13 cellular contexts compared by ENCODE assay signal in genomic region chr17:10171057-10171456, GRCh38. TPM values are rescaled to one million over a fixed set of nuclear protein-coding genes. Genes with fewer than 3 reads are reported as not detected.
A peak's percentile ranks its signal among the peaks of the same experiment; 100 is the strongest.
DNase-seq lines count a peak whose midpoint lies in the region; ATAC-seq and TF ChIP-seq lines count a peak whose summit lies in the region.
"Had no signal": no experiment of that assay in that cellular context is flagged by ENCODE, and none has a peak within 500 bp of the region (broad histone marks: within the 10 kb centered on the region; RNA-seq: fewer than 3 reads in every experiment).

No MANE protein-coding gene starts in this region.

- peak overlapping the region; percentile 83 for H3K27ac ChIP-seq in mesodermal cell (ENCODE audit: low read depth, low read length, severe bottlenecking)

- intact Hi-C loops in dendritic cell treated with granulocyte-macrophage colony-stimulating factor and Interleukin-4, amounts not matched to agents 40 ng/mL and 50 ng/mL, for 4 days (cut with micrococcal nuclease), result no loop called here
- intact Hi-C loops in Calu3 (cut with micrococcal nuclease; ENCODE audit: unreplicated experiment), result no loop called here

- H3K4me3 Mint-ChIP-seq in HFFc6 (peak overlapping the region; percentile 10; the same call in 1 of the 2 replicates), Calu3 (ENCODE audit: low read depth, unreplicated experiment) (no peak overlapping the region)
- H3K4me3 Mint-ChIP-seq in dendritic cell treated with granulocyte-macrophage colony-stimulating factor and Interleukin-4, amounts not matched to agents 40 ng/mL and 50 ng/mL, for 4 days, result peak overlapping the region; percentile 63

- H3K4me1 Mint-ChIP-seq in HFFc6 (ENCODE audit: low read depth), result peaks cover 44% of the 10 kb centered on the region
- peaks cover 76% of the 10 kb centered on the region for H3K4me1 Mint-ChIP-seq in dendritic cell treated with granulocyte-macrophage colony-stimulating factor and Interleukin-4, amounts not matched to agents 40 ng/mL and 50 ng/mL, for 4 days (ENCODE audit: low read depth)
- no peaks in the 10 kb centered on the region for H3K4me1 Mint-ChIP-seq in Calu3 (ENCODE audit: low read depth, unreplicated experiment)

- TF ChIP-seq CTCF in HFFc6 (IDR thresholded peaks at IDR 0.05) (no peak), Calu3 (IDR thresholded peaks at IDR 0.05; ENCODE audit: unreplicated experiment) (no peak)

- no peak overlapping the region for H3K4me3 ChIP-seq in mesodermal cell (ENCODE audit: extremely low read depth, insufficient read depth, low read length, poor library complexity, severe bottlenecking)
- H3K4me3 ChIP-seq: HAP-1 had no signal

- ATAC-seq in HG03039 (IDR thresholded peaks at IDR 0.05; ENCODE audit: unreplicated experiment), result no peak

- H3K36me3 Mint-ChIP-seq in HFFc6 (ENCODE audit: low read depth) (peaks cover 12% of the 10 kb centered on the region), Calu3 (ENCODE audit: insufficient read depth, unreplicated experiment) (no peaks in the 10 kb centered on the region)
- no peaks in the 10 kb centered on the region for H3K36me3 Mint-ChIP-seq in dendritic cell treated with granulocyte-macrophage colony-stimulating factor and Interleukin-4, amounts not matched to agents 40 ng/mL and 50 ng/mL, for 4 days (ENCODE audit: low read depth)

- H3K4me1 ChIP-seq in mesodermal cell (ENCODE audit: control insufficient read depth, insufficient read depth, low read length, poor library complexity, severe bottlenecking), result peaks cover 24% of the 10 kb centered on the region
- H3K4me1 ChIP-seq: HAP-1 had no signal

- CTCF ChIA-PET in Calu3 (lab: Charles Lee), result no interaction called here

- BruUV-seq in Calu3 (replicated peaks; lab: Mats Ljungman, UMichigan), result no TSS peak

- H3K27me3 Mint-ChIP-seq in HFFc6 (ENCODE audit: insufficient read depth) (no peaks in the 10 kb centered on the region; the same call in none of the 2 replicates), Calu3 (ENCODE audit: unreplicated experiment) (peaks cover 15% of the 10 kb centered on the region)
- H3K27me3 Mint-ChIP-seq in dendritic cell treated with granulocyte-macrophage colony-stimulating factor and Interleukin-4, amounts not matched to agents 40 ng/mL and 50 ng/mL, for 4 days, result no peaks in the 10 kb centered on the region

- no peaks in the 10 kb centered on the region for H3K36me3 ChIP-seq in mesodermal cell (ENCODE audit: control insufficient read depth, insufficient read depth, low read length)
- H3K36me3 ChIP-seq: HAP-1 had no signal

- DNase-seq in HFFc6 (no peak), superior temporal gyrus (ENCODE audit: extremely low spot score) (peak; percentile 55), Calu3 (no peak), retina (no peak), NCI-H446 treated with DMSO at 0.1 percent for 48 hours (lab: John Stamatoyannopoulos, UW) (no peak)
- DNase-seq: activated CD4-positive, alpha-beta T cell treated with anti-CD3 and anti-CD28 coated beads, Interleukin-2, amount 50 U/mL, for 4 hours; cerebellar nuclear complex; NCI-H2081 treated with DMSO at 0.1 percent for 48 hours; occipital lobe had no signal

- H3K9me3 Mint-ChIP-seq in HFFc6, result no peaks in the 10 kb centered on the region; the same call in 1 of the 2 replicates
- no peaks in the 10 kb centered on the region for H3K9me3 Mint-ChIP-seq in dendritic cell treated with granulocyte-macrophage colony-stimulating factor and Interleukin-4, amounts not matched to agents 40 ng/mL and 50 ng/mL, for 4 days
- peaks cover 2% of the 10 kb centered on the region for H3K9me3 Mint-ChIP-seq in Calu3 (ENCODE audit: low read depth, unreplicated experiment)

- peaks cover 5% of the 10 kb centered on the region for H3K9me3 ChIP-seq in mesodermal cell (ENCODE audit: control insufficient read depth, low read length)
- H3K9me3 ChIP-seq: HAP-1 had no signal

- H3K27ac Mint-ChIP-seq in HFFc6 (no peak overlapping the region), Calu3 (ENCODE audit: unreplicated experiment) (no peak overlapping the region)
- H3K27ac Mint-ChIP-seq in dendritic cell treated with granulocyte-macrophage colony-stimulating factor and Interleukin-4, amounts not matched to agents 40 ng/mL and 50 ng/mL, for 4 days, result peak overlapping the region; percentile 86

- 80 to 84% methylated on average over 6 to 7 of the region's 7 CpGs for WGBS in mesodermal cell (ENCODE audit: insufficient coverage in 2 of 2), 2 experiments

RNA-seq across cellular contexts. Expression of gene GAS7, which starts 27.3 kb away (rescaled TPM):
- 1 to 10 TPM; 1.4 to 7.4 (median 3.1) TPM for total RNA-seq in HFFc6 (2021; fragmentation: NEBNext Ultra II Directional; extraction: Animal tissue kit (Norgen Biotek cat#: 25700))
- polyA plus RNA-seq in mesodermal cell (2013, experiment 1 of 2), result 18.3 TPM
- polyA plus RNA-seq in mesodermal cell (2013, experiment 2 of 2), result 20.5 TPM
- total RNA-seq in Calu3 (2022), result 0.42 and 0.59 TPM in 2 replicates
